ENCODE assay signal across 10 cellular contexts in genomic region chr3:65596511-65597224, GRCh38.
DNase-seq lines count a peak whose midpoint lies in the region; ATAC-seq and TF ChIP-seq lines count a peak whose summit lies in the region.
"Had no signal": no experiment of that assay in that cellular context is flagged by ENCODE, and none has a peak within 500 bp of the region (broad histone marks: within the 10 kb centered on the region; RNA-seq: fewer than 3 reads in every experiment).

No MANE protein-coding gene starts in this region.

- no peaks in the 10 kb centered on the region for H3K9me3 ChIP-seq in naive thymus-derived CD4-positive, alpha-beta T cell (ENCODE audit: control insufficient read depth in 2 of 3, low read length in 3 of 3)

- TF ChIP-seq CTCF in foreskin keratinocyte (conservative IDR thresholded peaks at IDR 0.05) (no peak), progenitor cell of endocrine pancreas (IDR thresholded peaks at IDR 0.05; ENCODE audit: unreplicated experiment) (no peak)

- CTCF ChIA-PET in T-cell (lab: Charles Lee): no interaction called here
- CTCF ChIA-PET in naive thymus-derived CD4-positive, alpha-beta T cell (lab: Charles Lee): no interaction called here

- peaks cover 2% of the 10 kb centered on the region for H3K27me3 ChIP-seq in foreskin keratinocyte
- H3K27me3 ChIP-seq in naive thymus-derived CD4-positive, alpha-beta T cell (ENCODE audit: control insufficient read depth in 2 of 2, insufficient read depth in 2 of 2, low read length in 2 of 2): no peaks in the 10 kb centered on the region

- H3K4me3 Mint-ChIP-seq in progenitor cell of endocrine pancreas (ENCODE audit: low read depth) (peak overlapping the region; percentile 65), T-cell (no peak overlapping the region)
- no peak overlapping the region for H3K4me3 Mint-ChIP-seq in naive thymus-derived CD4-positive, alpha-beta T cell
- H3K4me3 Mint-ChIP-seq: activated naive CD4-positive, alpha-beta T cell treated with anti-CD3 and anti-CD28 coated beads, Interleukin-2, amount 10 ng/mL, durations not matched to agents 7 days and 5 days had no signal

- H3K4me1 Mint-ChIP-seq in progenitor cell of endocrine pancreas (ENCODE audit: low read depth) (peaks cover 34% of the 10 kb centered on the region), T-cell (no peaks in the 10 kb centered on the region)
- no peaks in the 10 kb centered on the region for H3K4me1 Mint-ChIP-seq in naive thymus-derived CD4-positive, alpha-beta T cell
- H3K4me1 Mint-ChIP-seq: activated naive CD4-positive, alpha-beta T cell treated with anti-CD3 and anti-CD28 coated beads, Interleukin-2, amount 10 ng/mL, durations not matched to agents 7 days and 5 days had no signal

- H3K27me3 Mint-ChIP-seq in progenitor cell of endocrine pancreas (no peaks in the 10 kb centered on the region), T-cell (peaks cover 24 to 28% of the 10 kb centered on the region in 2 donors)
- H3K27me3 Mint-ChIP-seq in naive thymus-derived CD4-positive, alpha-beta T cell: peaks cover 22 to 33% (median 30%) of the 10 kb centered on the region in 5 donors

- H3K4me3 ChIP-seq in naive thymus-derived CD4-positive, alpha-beta T cell (ENCODE audit: low read length): no peak overlapping the region

- H3K36me3 Mint-ChIP-seq in progenitor cell of endocrine pancreas (ENCODE audit: insufficient read depth) (no peaks in the 10 kb centered on the region), T-cell (no peaks in the 10 kb centered on the region)
- no peaks in the 10 kb centered on the region for H3K36me3 Mint-ChIP-seq in naive thymus-derived CD4-positive, alpha-beta T cell
- H3K36me3 Mint-ChIP-seq: activated naive CD4-positive, alpha-beta T cell treated with anti-CD3 and anti-CD28 coated beads, Interleukin-2, amount 10 ng/mL, durations not matched to agents 7 days and 5 days had no signal

- POLR2A ChIA-PET in T-cell (lab: Charles Lee): no interaction called here
- POLR2A ChIA-PET in naive thymus-derived CD4-positive, alpha-beta T cell (lab: Charles Lee): no interaction called here

- no peaks in the 10 kb centered on the region for H3K9me3 Mint-ChIP-seq in progenitor cell of endocrine pancreas (ENCODE audit: low read depth)
- peaks cover 0 to 4% (median 0%) of the 10 kb centered on the region in 3 donors for H3K9me3 Mint-ChIP-seq in T-cell
- peaks cover 0 to 11% (median 0%) of the 10 kb centered on the region in 11 donors for H3K9me3 Mint-ChIP-seq in naive thymus-derived CD4-positive, alpha-beta T cell
- H3K9me3 Mint-ChIP-seq: activated naive CD4-positive, alpha-beta T cell treated with anti-CD3 and anti-CD28 coated beads, Interleukin-2, amount 10 ng/mL, durations not matched to agents 7 days and 5 days had no signal

- ATAC-seq in foreskin keratinocyte (peak; percentile 13), T-cell (replicated peaks in 1 of 4) (no peak)
- ATAC-seq in naive thymus-derived CD4-positive, alpha-beta T cell: no peak

- no peak overlapping the region for H3K27ac ChIP-seq in foreskin keratinocyte
- no peak overlapping the region for H3K27ac ChIP-seq in naive thymus-derived CD4-positive, alpha-beta T cell (ENCODE audit: low read depth, low read length)

- no peaks in the 10 kb centered on the region for H3K4me1 ChIP-seq in foreskin keratinocyte
- no peaks in the 10 kb centered on the region for H3K4me1 ChIP-seq in naive thymus-derived CD4-positive, alpha-beta T cell (ENCODE audit: control insufficient read depth in 2 of 2, insufficient read depth in 2 of 2, low read length in 2 of 2)

- H3K27ac Mint-ChIP-seq in progenitor cell of endocrine pancreas: peak overlapping the region; percentile 97
- no peak overlapping the region for H3K27ac Mint-ChIP-seq in T-cell
- no peak overlapping the region for H3K27ac Mint-ChIP-seq in naive thymus-derived CD4-positive, alpha-beta T cell
- H3K27ac Mint-ChIP-seq: activated naive CD4-positive, alpha-beta T cell treated with anti-CD3 and anti-CD28 coated beads, Interleukin-2, amount 10 ng/mL, durations not matched to agents 7 days and 5 days had no signal

- peak; percentile 37 for DNase-seq in DMS 273 treated with DMSO at 0.1 percent for 48 hours (lab: John Stamatoyannopoulos, UW)
- peak; percentile 80 for DNase-seq in NCI-H748 (lab: John Stamatoyannopoulos, UW; ENCODE audit: unreplicated experiment)
- no peak for DNase-seq in foreskin keratinocyte
- no peak for DNase-seq in progenitor cell of endocrine pancreas (ENCODE audit: low spot score, unreplicated experiment)
- no peak for DNase-seq in T-cell
- DNase-seq in kidney glomerular epithelial cell (lab: John Stamatoyannopoulos, UW): no peak
- no peak for DNase-seq in iPS-NIHi7 (ENCODE audit: extremely low spot score)
- DNase-seq in naive thymus-derived CD4-positive, alpha-beta T cell: no peak
- DNase-seq: activated naive CD4-positive, alpha-beta T cell treated with anti-CD3 and anti-CD28 coated beads, Interleukin-2, amount 10 ng/mL, durations not matched to agents 7 days and 5 days; NCI-H1436 treated with DMSO at 0.1 percent for 48 hours had no signal

- intact Hi-C loops in naive thymus-derived CD4-positive, alpha-beta T cell (cut with micrococcal nuclease): no loop called here

- no peaks in the 10 kb centered on the region for H3K36me3 ChIP-seq in naive thymus-derived CD4-positive, alpha-beta T cell (ENCODE audit: control insufficient read depth in 2 of 3, insufficient read depth in 3 of 3, low read length in 3 of 3)

Comparison
In these comparisons a context has a peak if more than half of its experiments do, and no peak if none do; other contexts are left out.
1. DNase-seq: peak in DMS 273 treated with DMSO at 0.1 percent for 48 hours (single experiment) and NCI-H748 (single experiment); none in foreskin keratinocyte (0 of 2), progenitor cell of endocrine pancreas (single experiment), T-cell (0 of 34), kidney glomerular epithelial cell (single experiment), iPS-NIHi7 (single experiment) and naive thymus-derived CD4-positive, alpha-beta T cell (0 of 9).